Comparison of ENCODE assay signal across 1 cellular context in the genomic region with DNA sequence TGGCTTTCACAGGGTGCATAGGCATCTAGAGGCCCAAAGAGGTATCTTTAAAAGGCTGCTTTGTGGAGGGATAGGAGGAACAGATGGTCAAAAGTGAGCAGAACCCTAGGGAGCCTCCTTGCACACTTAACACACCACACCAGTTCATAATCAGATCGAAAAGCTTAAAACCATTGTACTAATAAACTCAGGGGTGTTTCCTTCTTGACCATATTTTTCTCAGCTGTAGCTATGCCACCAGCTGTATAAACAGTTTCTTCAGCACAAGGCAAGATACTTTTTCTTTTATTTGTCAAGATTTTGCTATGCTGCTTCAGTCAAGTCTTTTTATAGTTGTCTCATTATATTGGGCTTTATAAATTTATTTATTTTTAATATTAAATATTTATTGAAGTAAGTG.
TF ChIP-seq lines count a peak whose summit lies in the region.

No MANE protein-coding gene starts in this region.

TF ChIP-seq in IMR-90, 13 proteins besides CTCF, POLR2A, EP300 and RAD21 (continued from another document):
- TF ChIP-seq BHLHE40 (IDR thresholded peaks at IDR 0.05; ENCODE audit: low read depth, low read length) (no peak), MXI1 (IDR thresholded peaks at IDR 0.05; ENCODE audit: borderline replicate concordance, low read depth, low read length) (no peak), CEBPB (IDR thresholded peaks at IDR 0.05; ENCODE audit: low read depth, low read length) (no peak)
